12 cellular contexts compared by ENCODE assay signal in the genomic region with DNA sequence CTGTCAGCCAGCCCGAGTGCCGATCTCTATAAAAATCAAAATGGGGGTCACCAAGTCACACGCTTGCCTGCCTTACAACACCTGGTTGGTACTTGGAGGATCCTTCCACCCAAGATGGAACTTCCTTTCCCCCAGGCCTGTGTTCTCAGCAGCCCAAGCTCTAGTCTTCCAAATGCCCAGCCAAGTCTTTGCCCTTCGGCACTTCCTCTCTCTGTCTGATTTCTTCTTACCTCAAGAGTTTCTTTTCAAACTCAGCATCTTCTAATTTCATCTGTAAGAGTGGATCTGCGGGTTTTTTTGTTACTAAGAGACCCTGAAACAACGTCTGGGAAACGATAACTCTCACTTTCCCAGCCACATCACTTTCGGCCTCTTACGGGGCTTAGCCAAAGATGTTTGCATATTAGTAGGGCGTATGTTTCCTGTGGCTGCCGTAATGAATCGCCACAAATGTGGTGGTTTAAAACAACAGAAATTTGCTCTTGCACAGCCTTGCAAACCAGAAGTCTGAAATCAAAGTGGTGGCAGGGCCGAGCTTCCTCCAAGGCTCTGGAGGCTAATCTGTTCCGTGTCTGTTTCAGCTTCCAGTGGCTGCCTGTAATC.
DNase-seq lines count a peak whose midpoint lies in the region; ATAC-seq, FAIRE-seq and TF ChIP-seq lines count a peak whose summit lies in the region.
"Had no signal": no experiment of that assay in that cellular context is flagged by ENCODE, and none has a peak within 500 bp of the region (broad histone marks: within the 10 kb centered on the region; RNA-seq: fewer than 3 reads in every experiment).

No MANE protein-coding gene starts in this region.

- peak overlapping the region; percentile 46 to 79 (median 64) for H3K27ac Mint-ChIP-seq in immature natural killer cell

- FAIRE-seq in GM12892 (lab: Jason Lieb, UNC) = no peak

- peaks cover 17 to 21% of the 10 kb centered on the region in 2 donors for H3K4me1 Mint-ChIP-seq in immature natural killer cell

- no peak for TF ChIP-seq POLR2A in GM12892 (IDR thresholded peaks at IDR 0.05; ENCODE audit: low read depth, low read length)

- peaks cover 0 to 2% (median 1%) of the 10 kb centered on the region in 3 donors for H3K27me3 Mint-ChIP-seq in immature natural killer cell (ENCODE audit: low read depth in 3 of 3)

- DNase-seq in immature natural killer cell (peak; percentile 11 to 38 (median 20)), SHP77 (lab: John Stamatoyannopoulos, UW) (no peak), medulla oblongata (ENCODE audit: extremely low spot score) (no peak), G401 (ENCODE audit: low spot score) (no peak), GM12892 (ENCODE audit: insufficient read length) (no peak)
- DNase-seq: hypothalamus, NCI-H1417, occipital lobe, T1000 had no signal

- H3K9me3 Mint-ChIP-seq in immature natural killer cell = no peaks in the 10 kb centered on the region

- H3K4me3 Mint-ChIP-seq in immature natural killer cell = peak overlapping the region in 2 of 5 donors; percentile 41 to 56

- peak; percentile 97 for ATAC-seq in GM18867 (IDR thresholded peaks at IDR 0.05; ENCODE audit: unreplicated experiment)
- peak; percentile 99 for ATAC-seq in GM21423 (IDR thresholded peaks at IDR 0.05; ENCODE audit: unreplicated experiment)
- peak; percentile 95 for ATAC-seq in HG03159 (IDR thresholded peaks at IDR 0.05; ENCODE audit: unreplicated experiment)

- in situ Hi-C loops in G401 (cut with HindIII; ENCODE audit: low sequenced_read_pairs) = no loop called here

- H3K36me3 Mint-ChIP-seq in immature natural killer cell = peaks cover 0 to 6% (median 0%) of the 10 kb centered on the region in 3 donors

Comparison
In these comparisons a context has a peak if more than half of its experiments do, and no peak if none do; other contexts are left out.
1. DNase-seq: peak in immature natural killer cell (3 of 3); none in SHP77 (0 of 2), medulla oblongata (single experiment), G401 (single experiment) and GM12892 (single experiment).
2. Peak in every context shown above with its lines, with median percentiles within 50 percentile points of each other: ATAC-seq.